Comparison of ENCODE assay signal across 8 cellular contexts in genomic region chr20:63572788-63573738, GRCh38. TPM values are rescaled to one million over a fixed set of nuclear protein-coding genes. Genes with fewer than 3 reads are reported as not detected.
DNase-seq lines count a peak whose midpoint lies in the region; ATAC-seq and TF ChIP-seq lines count a peak whose summit lies in the region.

No MANE protein-coding gene starts in this region.

- H3K36me3 ChIP-seq in heart right ventricle: peaks cover 0 to 33% (median 4%) of the 10 kb centered on the region in 9 donors
- H3K36me3 ChIP-seq in lower lobe of right lung: peaks cover 12% of the 10 kb centered on the region
- H3K36me3 ChIP-seq in uterus: no peaks in the 10 kb centered on the region

- H3K4me1 ChIP-seq in heart right ventricle: peaks cover 5 to 46% (median 24%) of the 10 kb centered on the region in 9 donors
- peaks cover 30% of the 10 kb centered on the region for H3K4me1 ChIP-seq in lower lobe of right lung
- H3K4me1 ChIP-seq in uterus: peaks cover 0 to 6% of the 10 kb centered on the region in 2 donors

- ATAC-seq in heart right ventricle (peak in 3 of 8 donors; percentile 4 to 11 (median 6)), left ventricle myocardium superior (no peak), lower lobe of right lung (peak; percentile 4 to 11)

- H3K4me3 ChIP-seq in heart right ventricle: peak overlapping the region; percentile 67 to 98 (median 86)
- peak overlapping the region; percentile 86 for H3K4me3 ChIP-seq in lower lobe of right lung
- H3K4me3 ChIP-seq in uterus: peak overlapping the region; percentile 63 to 85

- intact Hi-C loops in heart right ventricle (cut with DNase I) (loop anchor here in 2 of 10 donors (10.0 kb wide), 1 partner anchor 52 kb away; the partner anchor contains the start of gene GMEB2 (in 2 of the 2)), left ventricle myocardium superior (cut with micrococcal nuclease) (no loop called here), lower lobe of right lung (cut with DNase I) (no loop called here), uterus (cut with DNase I; ENCODE audit: low total_unique reads) (no loop called here)

- H3K9me3 ChIP-seq in heart right ventricle (no peaks in the 10 kb centered on the region), lower lobe of right lung (no peaks in the 10 kb centered on the region), uterus (no peaks in the 10 kb centered on the region)

- H3K27me3 ChIP-seq in heart right ventricle: peaks cover 0 to 31% (median 0%) of the 10 kb centered on the region in 7 donors
- H3K27me3 ChIP-seq in lower lobe of right lung (ENCODE audit: low read depth): no peaks in the 10 kb centered on the region
- no peaks in the 10 kb centered on the region for H3K27me3 ChIP-seq in uterus

- no peak for TF ChIP-seq POLR2A in uterus (IDR thresholded peaks at IDR 0.05)

- H3K27ac ChIP-seq in heart right ventricle (peak overlapping the region; percentile 42 to 95 (median 92)), lower lobe of right lung (peak overlapping the region; percentile 94), uterus (peak overlapping the region; percentile 63 to 78)

- WGBS in heart right ventricle, 2 donors: 86% methylated on average over 35 of the region's 35 CpGs

- no peak for DNase-seq in heart right ventricle
- DNase-seq in left ventricle myocardium superior: no peak
- DNase-seq in astrocyte of the hippocampus (ENCODE audit: low read depth, low spot score): peak; percentile 29
- DNase-seq in lower lobe of right lung: no peak
- no peak for DNase-seq in uterus
- DNase-seq in hypothalamus (lab: John Stamatoyannopoulos, UW): no peak
- DNase-seq in NCI-H774 (lab: John Stamatoyannopoulos, UW): no peak
- DNase-seq in DMS153 treated with DMSO at 0.1 percent for 48 hours (lab: John Stamatoyannopoulos, UW; ENCODE audit: unreplicated experiment): no peak

- TF ChIP-seq CTCF in heart right ventricle (IDR thresholded peaks at IDR 0.05) (peak in 1 of 9 donors; percentile 4), lower lobe of right lung (IDR thresholded peaks at IDR 0.05) (no peak), uterus (IDR thresholded peaks at IDR 0.05) (no peak)

RNA-seq across cellular contexts. Expression of gene HELZ2, which starts 1.0 kb away (rescaled TPM):
- total RNA-seq in heart right ventricle: 10 to 100 TPM; 10.8 to 34.3 (median 12.7) TPM
- 10 to 100 TPM in 1 of 2 donors, 1 to 10 TPM in 1; 4.8 to 12.2 TPM for polyA plus RNA-seq in heart right ventricle
- 13.2 TPM for total RNA-seq in left ventricle myocardium superior
- total RNA-seq in lower lobe of right lung: 59.6 TPM
- total RNA-seq in uterus: 10 to 100 TPM in 3 of 4 donors, 1 to 10 TPM in 1; 3.5 to 41.9 (median 22.1) TPM

RNA-seq across cellular contexts. Expression of gene FNDC11, which starts 19.1 kb away (rescaled TPM):
- total RNA-seq in heart right ventricle (under 1 TPM in 4 of 10 donors, not detected in 6; 0.09 to 0.23 (median 0.16) TPM), left ventricle myocardium superior (0.15 TPM), lower lobe of right lung (1.3 TPM), uterus (under 1 TPM in 2 of 4 donors, not detected in 2; 0.34 to 0.69 TPM)
- under 1 TPM; 0.19 to 0.29 TPM for polyA plus RNA-seq in heart right ventricle

RNA-seq across cellular contexts. Expression of gene SRMS, which starts 25.5 kb away (rescaled TPM):
- total RNA-seq in heart right ventricle (not detected), left ventricle myocardium superior (not detected), lower lobe of right lung (not detected), uterus (not detected)
- not detected for polyA plus RNA-seq in heart right ventricle

RNA-seq across cellular contexts. Expression of gene PTK6, which starts 35.9 kb away (rescaled TPM):
- under 1 TPM in 2 of 10 donors, not detected in 8; 0.06 to 0.28 TPM for total RNA-seq in heart right ventricle
- polyA plus RNA-seq in heart right ventricle: under 1 TPM in 1 of 2 donors, not detected in 1; 0.03 TPM
- not detected for total RNA-seq in left ventricle myocardium superior
- total RNA-seq in lower lobe of right lung: 4.2 TPM
- under 1 TPM in 2 of 4 donors, not detected in 2; under 0.01 TPM for total RNA-seq in uterus

RNA-seq across cellular contexts. Expression of gene PPDPF, which starts 52.5 kb away (rescaled TPM):
- total RNA-seq in heart right ventricle (100 to 1,000 TPM; 186 to 433 (median 269) TPM), left ventricle myocardium superior (307 TPM), lower lobe of right lung (305 TPM), uterus (100 to 1,000 TPM in 2 of 4 donors, 10 to 100 TPM in 2; 35.8 to 200 (median 88.6) TPM)
- polyA plus RNA-seq in heart right ventricle: 100 to 1,000 TPM; 261 to 324 TPM
